Comparison of ENCODE assay signal across 8 cellular contexts in genomic region chr12:46370792-46371717, GRCh38. TPM values are rescaled to one million over a fixed set of nuclear protein-coding genes. Genes with fewer than 3 reads are reported as not detected.
DNase-seq lines count a peak whose midpoint lies in the region; FAIRE-seq and TF ChIP-seq lines count a peak whose summit lies in the region.

No MANE protein-coding gene starts in this region.

- H3K4me1 ChIP-seq in SJCRH30: peaks cover 44% of the 10 kb centered on the region
- H3K4me1 ChIP-seq in neutrophil (ENCODE audit: control insufficient read depth in 1 of 2, insufficient read depth in 1 of 2, low read depth in 1 of 2, low read length in 1 of 2): peaks cover 56 to 62% of the 10 kb centered on the region in 2 experiments

- H3K27ac ChIP-seq in SJCRH30: peak overlapping the region; percentile 90
- peak overlapping the region; percentile 97 for H3K27ac ChIP-seq in neutrophil

- H3K36me3 ChIP-seq in SJCRH30: peaks cover 53% of the 10 kb centered on the region
- peaks cover 50% of the 10 kb centered on the region for H3K36me3 ChIP-seq in neutrophil

- H3K4me3 ChIP-seq in SJCRH30: peak overlapping the region; percentile 86
- H3K4me3 ChIP-seq in neutrophil (ENCODE audit: low read depth in 1 of 2, low read length in 1 of 2): peak overlapping the region; percentile 91 to 99

- in situ Hi-C loops in G401 (cut with HindIII; ENCODE audit: low sequenced_read_pairs): no loop called here

- DNase-seq in G401 (ENCODE audit: low spot score): peak; percentile 88
- peak; percentile 62 for DNase-seq in H54 (ENCODE audit: insufficient read length, low spot score)
- DNase-seq in LoVo (ENCODE audit: low spot score): peak; percentile 94
- peak; percentile 93 to 95 for DNase-seq in SJCRH30
- DNase-seq in activated naive CD4-positive, alpha-beta T cell (lab: John Stamatoyannopoulos, UW): peak; percentile 84 to 90 (median 86)
- peak; percentile 90 to 95 for DNase-seq in frontal cortex (ENCODE audit: low spot score in 2 of 2)
- peak; percentile 92 for DNase-seq in superior temporal gyrus (ENCODE audit: extremely low spot score)

- FAIRE-seq in H54 (lab: Jason Lieb, UNC): no peak
- no peak for FAIRE-seq in frontal cortex (lab: Jason Lieb, UNC)

- H3K9me3 ChIP-seq in SJCRH30 (replicated peaks): no peaks in the 10 kb centered on the region
- no peaks in the 10 kb centered on the region for H3K9me3 ChIP-seq in neutrophil

- TF ChIP-seq POLR2A in H54 (IDR thresholded peaks at IDR 0.05; ENCODE audit: low read depth, low read length): peak; percentile 52; the same call in 1 of the 2 replicates

- H3K27me3 ChIP-seq in SJCRH30: no peaks in the 10 kb centered on the region
- no peaks in the 10 kb centered on the region for H3K27me3 ChIP-seq in neutrophil

- peak; percentile 62 for TF ChIP-seq CTCF in neutrophil (IDR thresholded peaks at IDR 0.05)

RNA-seq across cellular contexts. Expression of gene SLC38A2, which starts 1.5 kb away (rescaled TPM):
- 191 and 254 TPM in 2 replicates for total RNA-seq in G401 (2014; rRNA removed; shearing (Covaris generic))
- 213 and 260 TPM in 2 replicates for total RNA-seq in SJCRH30 (2014; rRNA removed; shearing (Covaris generic))
- total RNA-seq in frontal cortex: 252 TPM

Comparison
In these comparisons a context has a peak if more than half of its experiments do, and no peak if none do; other contexts are left out.
1. Peak in every context shown above with its lines: DNase-seq, H3K4me3 ChIP-seq and H3K27ac ChIP-seq.